In the genomic region with DNA sequence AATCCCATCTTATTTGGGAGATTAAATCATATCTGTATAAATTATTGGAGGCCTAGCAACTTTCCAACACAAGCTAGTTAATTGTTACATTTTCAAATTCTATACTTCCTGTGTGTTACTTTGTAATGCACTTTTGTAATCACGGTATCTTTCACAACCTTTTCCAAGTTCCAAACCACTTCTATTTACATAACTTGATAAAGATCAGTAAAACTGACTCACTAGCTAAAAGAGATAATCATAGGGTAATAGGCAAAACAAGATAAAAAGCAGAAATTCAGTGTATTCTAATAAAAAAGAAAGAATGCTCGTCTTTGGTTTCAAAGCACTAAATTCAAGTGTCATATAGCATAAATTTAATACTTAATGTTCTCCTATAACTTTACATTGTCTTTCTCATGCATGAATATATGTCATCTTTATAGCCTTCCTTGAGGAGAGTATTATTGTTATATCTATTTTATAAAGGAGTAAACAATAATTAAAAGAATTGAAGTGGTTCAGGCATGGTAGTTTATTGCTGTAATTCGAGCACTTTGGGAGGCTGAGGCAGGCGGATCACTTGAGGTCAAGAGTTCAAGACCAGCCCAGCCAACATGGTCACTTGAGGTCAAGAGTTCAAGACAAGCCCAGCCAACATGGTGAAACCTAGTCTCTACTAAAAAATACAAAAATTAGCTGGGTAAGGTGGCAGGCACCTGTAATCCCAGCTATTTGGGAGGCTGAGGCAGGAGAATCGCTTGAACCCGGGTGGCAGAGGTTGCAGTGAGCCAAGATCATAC, we compare ENCODE assay signal across 12 cellular contexts.
A peak's percentile ranks its signal among the peaks of the same experiment; 100 is the strongest.
DNase-seq lines count a peak whose midpoint lies in the region; ATAC-seq and TF ChIP-seq lines count a peak whose summit lies in the region.
"Had no signal": no experiment of that assay in that cellular context is flagged by ENCODE, and none has a peak within 500 bp of the region (broad histone marks: within the 10 kb centered on the region; RNA-seq: fewer than 3 reads in every experiment).

No MANE protein-coding gene starts in this region.

- H3K27ac ChIP-seq in RWPE2 (ENCODE audit: poor library complexity, severe bottlenecking) (peak overlapping the region; percentile 81), coronary artery (no peak overlapping the region)

- TF ChIP-seq CTCF in RWPE2 (IDR thresholded peaks at IDR 0.05; ENCODE audit: poor library complexity, severe bottlenecking) (no peak), fibroblast of mammary gland (conservative IDR thresholded peaks at IDR 0.05; ENCODE audit: control insufficient read depth, insufficient read depth, low read depth, low read length) (no peak), coronary artery (IDR thresholded peaks at IDR 0.05) (no peak)

- H3K4me1 ChIP-seq in RWPE2 (ENCODE audit: insufficient read depth, poor library complexity, severe bottlenecking): peaks cover 31% of the 10 kb centered on the region

- ATAC-seq in RWPE2 (ENCODE audit: low read depth) (peak; percentile 71), HG03139 (IDR thresholded peaks at IDR 0.05; ENCODE audit: unreplicated experiment) (no peak)

- H3K9me3 ChIP-seq in RWPE2 (ENCODE audit: severe bottlenecking): no peaks in the 10 kb centered on the region

- H3K4me3 ChIP-seq in RWPE2 (ENCODE audit: severe bottlenecking) (no peak overlapping the region), fibroblast of mammary gland (ENCODE audit: control insufficient read depth, low read depth, low read length) (no peak overlapping the region), coronary artery (no peak overlapping the region)
- H3K4me3 ChIP-seq: GM12878 had no signal

- no peaks in the 10 kb centered on the region for H3K36me3 ChIP-seq in RWPE2 (ENCODE audit: low read depth)

- H3K27me3 ChIP-seq in RWPE2 (ENCODE audit: insufficient read depth, poor library complexity, severe bottlenecking): no peaks in the 10 kb centered on the region

- DNase-seq in DMS53 (lab: John Stamatoyannopoulos, UW) (peak; percentile 23), DMS53 treated with DMSO at 0.1 percent for 48 hours (lab: John Stamatoyannopoulos, UW; ENCODE audit: unreplicated experiment) (no peak), RWPE2 (ENCODE audit: low spot score) (no peak), fibroblast of mammary gland (ENCODE audit: low read depth) (peak; percentile 64), stromal cell of bone marrow (ENCODE audit: low read depth) (peak; percentile 42), coronary artery (ENCODE audit: low spot score) (no peak), iPS-NIHi7 (ENCODE audit: extremely low spot score) (no peak)
- DNase-seq: activated CD4-positive, CD25-positive, alpha-beta regulatory T cell treated with anti-CD3 and anti-CD28 coated beads, Interleukin-2, amount 50 U/mL, for 72 hours; head of caudate nucleus; NCI-H82 had no signal

Comparison
In these comparisons a context has a peak if more than half of its experiments do, and no peak if none do; other contexts are left out.
1. DNase-seq: peak in DMS53 (single experiment), fibroblast of mammary gland (single experiment) and stromal cell of bone marrow (single experiment); none in DMS53 treated with DMSO at 0.1 percent for 48 hours (single experiment), RWPE2 (single experiment), coronary artery (single experiment) and iPS-NIHi7 (single experiment).